ENCODE assay signal across 5 cellular contexts in genomic region chr19:45717983-45718650, GRCh38. TPM values are rescaled to one million over a fixed set of nuclear protein-coding genes. Genes with fewer than 3 reads are reported as not detected.
DNase-seq lines count a peak whose midpoint lies in the region; ATAC-seq and TF ChIP-seq lines count a peak whose summit lies in the region.

No MANE protein-coding gene starts in this region.

- ATAC-seq in activated CD4-positive, CD25-positive, alpha-beta regulatory T cell treated with anti-CD3 and anti-CD28 coated beads, Interleukin-2, amount 50 U/mL, for 24 hours, result no peak
- no peak for ATAC-seq in HG03039 (IDR thresholded peaks at IDR 0.05; ENCODE audit: unreplicated experiment)

- TF ChIP-seq CTCF in RWPE1 (conservative IDR thresholded peaks at IDR 0.05; ENCODE audit: low read depth) (no peak), fibroblast of the aortic adventitia (IDR thresholded peaks at IDR 0.05; ENCODE audit: insufficient read depth, low read length) (no peak)

- no peaks in the 10 kb centered on the region for H3K27me3 ChIP-seq in subcutaneous abdominal adipose tissue (ENCODE audit: control insufficient read depth in 5 of 5, insufficient read depth in 4 of 5, low read length in 5 of 5)

- H3K36me3 ChIP-seq in subcutaneous abdominal adipose tissue (ENCODE audit: control insufficient read depth in 5 of 5, insufficient read depth in 5 of 5, low read length in 5 of 5), result peaks cover 0 to 6% (median 2%) of the 10 kb centered on the region in 5 donors

- peaks cover 10 to 31% (median 26%) of the 10 kb centered on the region in 5 donors for H3K4me1 ChIP-seq in subcutaneous abdominal adipose tissue (ENCODE audit: control insufficient read depth in 5 of 5, insufficient read depth in 5 of 5, low read length in 5 of 5)

- DNase-seq in RWPE1 (ENCODE audit: low spot score) (no peak), fibroblast of the aortic adventitia (ENCODE audit: low read depth) (no peak)

- no peaks in the 10 kb centered on the region for H3K9me3 ChIP-seq in subcutaneous abdominal adipose tissue (ENCODE audit: control insufficient read depth in 5 of 5, low read length in 5 of 5)

- POLR2A ChIA-PET in RWPE1 (lab: Yijun Ruan, JAX; ENCODE audit: low non-redundant PET), result interaction anchor here (0.6 to 1.5 kb wide), 3 partner anchors 49 to 277 kb away, joined by 3 to 11 read pairs (median 3); partner anchors contain the start of genes CCDC61 and SIX5

- H3K9ac ChIP-seq in subcutaneous abdominal adipose tissue (ENCODE audit: low read length in 5 of 5), result peak overlapping the region; percentile 30 to 84 (median 74)

- H3K27ac ChIP-seq in RWPE1 (peak overlapping the region; percentile 92), subcutaneous abdominal adipose tissue (ENCODE audit: low read depth, low read length) (peak overlapping the region; percentile 86)

- CTCF ChIA-PET in RWPE1 (lab: Yijun Ruan, JAX), result interaction anchor here (0.5 to 1.9 kb wide), 6 partner anchors 11 to 121 kb away, joined by 3 to 9 read pairs (median 4); partner anchors contain the start of genes QPCTL and SNRPD2

- H3K4me3 ChIP-seq in fibroblast of the aortic adventitia (ENCODE audit: low read depth, low read length) (peak overlapping the region; percentile 70), subcutaneous abdominal adipose tissue (ENCODE audit: low read depth in 1 of 5, low read length in 5 of 5) (peak overlapping the region; percentile 55 to 87 (median 70))

RNA-seq across cellular contexts. Expression of gene FBXO46, which starts 12.6 kb away (rescaled TPM):
- total RNA-seq in fibroblast of the aortic adventitia (ENCODE audit: low replicate concordance), result 6.6 and 6.8 TPM in 2 replicates

RNA-seq across cellular contexts. Expression of gene MEIOSIN, which starts 15.1 kb away (rescaled TPM):
- total RNA-seq in fibroblast of the aortic adventitia (ENCODE audit: low replicate concordance), result not detected in 2 replicates

RNA-seq across cellular contexts. Expression of gene QPCTL, which starts 25.7 kb away (rescaled TPM):
- total RNA-seq in fibroblast of the aortic adventitia (ENCODE audit: low replicate concordance), result 3.3 and 8.0 TPM in 2 replicates

RNA-seq across cellular contexts. Expression of gene SNRPD2, which starts 26.4 kb away (rescaled TPM):
- total RNA-seq in fibroblast of the aortic adventitia (ENCODE audit: low replicate concordance), result 303 and 325 TPM in 2 replicates

RNA-seq across cellular contexts. Expression of gene GIPR, which starts 50.1 kb away (rescaled TPM):
- total RNA-seq in fibroblast of the aortic adventitia (ENCODE audit: low replicate concordance), result 0.57 TPM in 1 of 2 replicates, not detected in the other
